25 cellular contexts compared by ENCODE assay signal in the genomic region with DNA sequence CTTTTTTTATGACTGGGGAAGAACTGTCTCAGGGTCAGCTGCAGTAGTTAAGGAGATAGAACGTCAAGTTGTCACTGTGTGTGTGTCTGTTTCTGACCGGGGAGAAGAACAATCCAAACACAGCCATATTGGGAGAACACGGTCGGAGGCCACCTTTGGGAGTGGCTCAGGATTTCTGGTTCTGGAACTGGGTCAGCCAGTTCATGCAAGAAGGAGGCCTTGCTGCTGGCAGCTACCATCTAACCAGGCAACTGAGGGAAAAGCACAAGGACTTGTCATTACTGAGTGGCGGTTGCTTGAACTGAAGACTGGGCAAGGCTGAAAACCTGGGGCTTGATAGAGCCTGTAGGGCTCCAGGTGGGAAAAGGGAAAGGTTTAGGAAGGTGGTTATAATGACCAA. TPM values are rescaled to one million over a fixed set of nuclear protein-coding genes. Genes with fewer than 3 reads are reported as not detected.
"Had no signal": no experiment of that assay in that cellular context is flagged by ENCODE, and none has a peak within 500 bp of the region (broad histone marks: within the 10 kb centered on the region; RNA-seq: fewer than 3 reads in every experiment).

No MANE protein-coding gene starts in this region.

- H3K27ac ChIP-seq: SK-N-MC had no signal

- H3K4me3 ChIP-seq: SK-N-MC had no signal

- ATAC-seq: activated CD4-positive, alpha-beta T cell treated with anti-CD3 and anti-CD28 coated beads for 36 hours; activated T-helper 17 cell treated with anti-CD3 and anti-CD28 coated beads, Interleukin-2, amount 50 U/mL, for 72 hours; Panc1; T-cell had no signal

- DNase-seq: activated CD4-positive, alpha-beta memory T cell treated with anti-CD3 and anti-CD28 coated beads, Interleukin-2, amount 10 ng/mL, durations not matched to agents 7 days and 5 days; activated CD4-positive, alpha-beta T cell treated with anti-CD3 and anti-CD28 coated beads for 36 hours; activated CD4-positive, alpha-beta T cell treated with anti-CD3 and anti-CD28 coated beads, Interleukin-2, amount 50 U/mL, for 1 hour; activated CD4-positive, CD25-positive, alpha-beta regulatory T cell; activated gamma-delta T cell; activated naive CD4-positive, alpha-beta T cell treated with anti-CD3 and anti-CD28 coated beads for 36 hours; activated T-cell treated with anti-CD3 and anti-CD28 coated beads for 4 hours; activated T-cell treated with anti-CD3 and anti-CD28 coated beads, Interleukin-2, amount 50 U/mL, for 48 hours; KG1; NCI-H1092; NCI-H1417; NCI-H1930; NCI-H2171; NCI-H2227 treated with DMSO at 0.1 percent for 48 hours; NCI-H82; RPMI8226; T-cell; T-helper 2 cell; T1000 had no signal

RNA-seq across cellular contexts. Expression of a gene that starts 24.6 kb away (rescaled TPM):
- total RNA-seq: activated CD4-positive, alpha-beta memory T cell treated with anti-CD3 and anti-CD28 coated beads, Interleukin-2, amount 10 ng/mL, durations not matched to agents 7 days and 5 days; activated CD4-positive, alpha-beta T cell treated with anti-CD3 and anti-CD28 coated beads for 36 hours; activated CD8-positive, alpha-beta memory T cell treated with anti-CD3 and anti-CD28 coated beads for 36 hours; activated naive CD4-positive, alpha-beta T cell treated with anti-CD3 and anti-CD28 coated beads for 36 hours; activated T-helper 17 cell treated with anti-CD3 and anti-CD28 coated beads, Interleukin-2, amount 50 U/mL, for 72 hours; MCF 10A; OCI-LY7 had no signal

RNA-seq across cellular contexts. Expression of a gene that starts 27.7 kb away (rescaled TPM):
- total RNA-seq: activated CD4-positive, alpha-beta memory T cell treated with anti-CD3 and anti-CD28 coated beads, Interleukin-2, amount 10 ng/mL, durations not matched to agents 7 days and 5 days; activated CD4-positive, alpha-beta T cell treated with anti-CD3 and anti-CD28 coated beads for 36 hours; activated CD8-positive, alpha-beta memory T cell treated with anti-CD3 and anti-CD28 coated beads for 36 hours; activated naive CD4-positive, alpha-beta T cell treated with anti-CD3 and anti-CD28 coated beads for 36 hours; MCF 10A had no signal
